Comparison of ENCODE assay signal across 17 cellular contexts in genomic region chr16:67148221-67148620, GRCh38. TPM values are rescaled to one million over a fixed set of nuclear protein-coding genes. Genes with fewer than 3 reads are reported as not detected.
"Had no signal": no experiment of that assay in that cellular context is flagged by ENCODE, and none has a peak within 500 bp of the region (broad histone marks: within the 10 kb centered on the region; RNA-seq: fewer than 3 reads in every experiment).

No MANE protein-coding gene starts in this region.

- H3K9me3 Mint-ChIP-seq: naive thymus-derived CD8-positive, alpha-beta T cell; stimulated activated naive CD8-positive, alpha-beta T cell treated with anti-CD3 and anti-CD28 coated beads, Interleukin-15, Interleukin-2, amounts not matched to agents 100 ng/mL and 50 ng/mL, for 24 hours had no signal

- FAIRE-seq: astrocyte, islet of Langerhans had no signal

- H3K9me3 ChIP-seq: gastroesophageal sphincter, mucosa of descending colon, suprapubic skin, upper lobe of left lung had no signal

- H3K4me3 ChIP-seq: gastroesophageal sphincter, mucosa of descending colon, smooth muscle cell, suprapubic skin, upper lobe of left lung had no signal

- H3K27me3 ChIP-seq: gastroesophageal sphincter, suprapubic skin had no signal

- H3K4me3 Mint-ChIP-seq: activated CD8-positive, alpha-beta T cell treated with anti-CD3 and anti-CD28 coated beads, Interleukin-2, amount 10 ng/mL, durations not matched to agents 7 days and 5 days; stimulated activated naive CD8-positive, alpha-beta T cell treated with anti-CD3 and anti-CD28 coated beads, Interleukin-15, Interleukin-2, amounts not matched to agents 100 ng/mL and 50 ng/mL, for 24 hours had no signal

- H3K27ac ChIP-seq: gastroesophageal sphincter, suprapubic skin, upper lobe of left lung, WERI-Rb-1 had no signal

- H3K4me2 ChIP-seq: smooth muscle cell had no signal

- ATAC-seq: activated CD4-positive, alpha-beta T cell treated with anti-CD3 and anti-CD28 coated beads for 36 hours; activated CD8-positive, alpha-beta T cell treated with anti-CD3 and anti-CD28 coated beads, Interleukin-2, amount 10 ng/mL, durations not matched to agents 7 days and 5 days; gastroesophageal sphincter; mucosa of descending colon; naive thymus-derived CD8-positive, alpha-beta T cell; right cardiac atrium had no signal

- H3K27ac Mint-ChIP-seq: activated CD4-positive, alpha-beta T cell treated with anti-CD3 and anti-CD28 coated beads for 36 hours; progenitor cell of endocrine pancreas; stimulated activated naive CD8-positive, alpha-beta T cell treated with anti-CD3 and anti-CD28 coated beads, Interleukin-15, Interleukin-2, amounts not matched to agents 100 ng/mL and 50 ng/mL, for 24 hours had no signal

- DNase-seq: activated CD4-positive, alpha-beta T cell treated with anti-CD3 and anti-CD28 coated beads for 36 hours; activated CD8-positive, alpha-beta memory T cell treated with anti-CD3 and anti-CD28 coated beads, Interleukin-2, amount 50 U/mL, for 4 hours; activated CD8-positive, alpha-beta T cell treated with anti-CD3 and anti-CD28 coated beads, Interleukin-2, amount 10 ng/mL, durations not matched to agents 7 days and 5 days; activated T-cell treated with anti-CD3 and anti-CD28 coated beads, Interleukin-2, amount 50 U/mL, for 48 hours; erythroblast; mucosa of descending colon; naive thymus-derived CD8-positive, alpha-beta T cell; upper lobe of left lung; WERI-Rb-1 had no signal

RNA-seq across cellular contexts. Expression of gene HSF4, which starts 16.3 kb away (rescaled TPM):
- polyA plus RNA-seq: naive thymus-derived CD8-positive, alpha-beta T cell had no signal

RNA-seq across cellular contexts. Expression of gene NOL3, which starts 22.1 kb away (rescaled TPM):
- polyA plus RNA-seq: naive thymus-derived CD8-positive, alpha-beta T cell had no signal
